In genomic region chr14:92914087-92914656, GRCh38 we compare ENCODE assay signal across 10 cellular contexts. TPM values are rescaled to one million over a fixed set of nuclear protein-coding genes. Genes with fewer than 3 reads are reported as not detected.
DNase-seq lines count a peak whose midpoint lies in the region; ATAC-seq and TF ChIP-seq lines count a peak whose summit lies in the region.
"Had no signal": no experiment of that assay in that cellular context is flagged by ENCODE, and none has a peak within 500 bp of the region (broad histone marks: within the 10 kb centered on the region; RNA-seq: fewer than 3 reads in every experiment).

No MANE protein-coding gene starts in this region.

- no peak overlapping the region for H2AFZ ChIP-seq in Karpas-422 (ENCODE audit: low read length)

- H3K4me3 Mint-ChIP-seq in CD4-positive, CD25-positive, alpha-beta regulatory T cell: no peak overlapping the region
- H3K4me3 Mint-ChIP-seq in activated T-helper 1 cell treated with anti-CD3 and anti-CD28 coated beads, Interleukin-12 subunit alpha, Interleukin-12 subunit beta, Interleukin-2, Interleukin-4 antibody, amounts not matched to agents 30 ng/mL and 10 ng/mL and 1 ng/mL, durations not matched to agents 14 hours and 24 hours and 36 hours: no peak overlapping the region
- H3K4me3 Mint-ChIP-seq: memory B cell had no signal

- no peak for TF ChIP-seq POLR2A in right lobe of liver (IDR thresholded peaks at IDR 0.05)

- no peak overlapping the region for H3K4me2 ChIP-seq in Karpas-422 (ENCODE audit: low read depth, low read length, poor library complexity, severe bottlenecking)

- H3K36me3 ChIP-seq in CD4-positive, CD25-positive, alpha-beta regulatory T cell (ENCODE audit: control insufficient read depth, insufficient read depth, low read length): no peaks in the 10 kb centered on the region
- H3K36me3 ChIP-seq in Karpas-422 (ENCODE audit: insufficient read depth, low read length) (no peaks in the 10 kb centered on the region), right lobe of liver (no peaks in the 10 kb centered on the region)

- H3K4me1 ChIP-seq in CD4-positive, CD25-positive, alpha-beta regulatory T cell (ENCODE audit: control insufficient read depth, insufficient read depth, low read length, poor library complexity, severe bottlenecking): no peaks in the 10 kb centered on the region
- H3K4me1 ChIP-seq in Karpas-422 (ENCODE audit: low read length) (no peaks in the 10 kb centered on the region), right lobe of liver (no peaks in the 10 kb centered on the region)

- H3K27me3 Mint-ChIP-seq in CD4-positive, CD25-positive, alpha-beta regulatory T cell: peaks cover 13% of the 10 kb centered on the region
- H3K27me3 Mint-ChIP-seq in activated T-helper 1 cell treated with anti-CD3 and anti-CD28 coated beads, Interleukin-12 subunit alpha, Interleukin-12 subunit beta, Interleukin-2, Interleukin-4 antibody, amounts not matched to agents 30 ng/mL and 10 ng/mL and 1 ng/mL, durations not matched to agents 14 hours and 24 hours and 36 hours (ENCODE audit: insufficient read depth): peaks cover 2% of the 10 kb centered on the region

- H3K27ac Mint-ChIP-seq in CD4-positive, CD25-positive, alpha-beta regulatory T cell: no peak overlapping the region
- no peak overlapping the region for H3K27ac Mint-ChIP-seq in activated T-helper 1 cell treated with anti-CD3 and anti-CD28 coated beads, Interleukin-12 subunit alpha, Interleukin-12 subunit beta, Interleukin-2, Interleukin-4 antibody, amounts not matched to agents 30 ng/mL and 10 ng/mL and 1 ng/mL, durations not matched to agents 14 hours and 24 hours and 36 hours
- H3K27ac Mint-ChIP-seq: memory B cell had no signal

- no peaks in the 10 kb centered on the region; the same call in 1 of the 2 replicates for H4K20me1 ChIP-seq in Karpas-422 (ENCODE audit: insufficient read depth, low read depth, low read length)

- DNase-seq in CD4-positive, CD25-positive, alpha-beta regulatory T cell: peak in 2 of 3 donors; percentile 27 to 29
- DNase-seq in Karpas-422 (peak; percentile 85), right lobe of liver (no peak), NCI-H1092 treated with DMSO at 0.1 percent for 48 hours (lab: John Stamatoyannopoulos, UW) (no peak), T-helper 1 cell (no peak), cortex of kidney (lab: John Stamatoyannopoulos, UW) (no peak)
- peak; percentile 7 for DNase-seq in activated T-helper 1 cell treated with anti-CD3 and anti-CD28 coated beads, Interleukin-12 subunit alpha, Interleukin-12 subunit beta, Interleukin-2, Interleukin-4 antibody, amounts not matched to agents 30 ng/mL and 10 ng/mL and 1 ng/mL, durations not matched to agents 14 hours and 24 hours and 36 hours (ENCODE audit: low spot score)

- TF ChIP-seq CTCF in right lobe of liver (IDR thresholded peaks at IDR 0.05): no peak

- H3K9me3 ChIP-seq in CD4-positive, CD25-positive, alpha-beta regulatory T cell (ENCODE audit: control insufficient read depth in 2 of 2, low read length in 2 of 2): no peaks in the 10 kb centered on the region
- H3K9me3 ChIP-seq in Karpas-422 (ENCODE audit: low read length) (no peaks in the 10 kb centered on the region), right lobe of liver (no peaks in the 10 kb centered on the region)

- no peaks in the 10 kb centered on the region for H3K9me2 ChIP-seq in Karpas-422 (replicated peaks; ENCODE audit: insufficient read depth, low read length)

- H3K4me1 Mint-ChIP-seq in CD4-positive, CD25-positive, alpha-beta regulatory T cell: peaks cover 0 to 3% (median 0%) of the 10 kb centered on the region in 4 donors
- no peaks in the 10 kb centered on the region for H3K4me1 Mint-ChIP-seq in activated T-helper 1 cell treated with anti-CD3 and anti-CD28 coated beads, Interleukin-12 subunit alpha, Interleukin-12 subunit beta, Interleukin-2, Interleukin-4 antibody, amounts not matched to agents 30 ng/mL and 10 ng/mL and 1 ng/mL, durations not matched to agents 14 hours and 24 hours and 36 hours (ENCODE audit: low read depth)
- H3K4me1 Mint-ChIP-seq: memory B cell had no signal

- H3K27me3 ChIP-seq in CD4-positive, CD25-positive, alpha-beta regulatory T cell (ENCODE audit: control insufficient read depth, insufficient read depth, low read length): no peaks in the 10 kb centered on the region
- H3K27me3 ChIP-seq in Karpas-422 (ENCODE audit: low read length): no peaks in the 10 kb centered on the region
- no peaks in the 10 kb centered on the region for H3K27me3 ChIP-seq in right lobe of liver

- no peak overlapping the region for H3K27ac ChIP-seq in CD4-positive, CD25-positive, alpha-beta regulatory T cell (ENCODE audit: insufficient read depth, low read length, poor library complexity, severe bottlenecking)
- H3K27ac ChIP-seq in Karpas-422 (ENCODE audit: low read length): no peak overlapping the region
- no peak overlapping the region for H3K27ac ChIP-seq in right lobe of liver

- ATAC-seq in CD4-positive, CD25-positive, alpha-beta regulatory T cell (ENCODE audit: low read depth in 2 of 2): no peak
- ATAC-seq in right lobe of liver: peak in 3 of 4 donors; percentile 46 to 58 (median 49)
- no peak for ATAC-seq in GM19351 (IDR thresholded peaks at IDR 0.05; ENCODE audit: unreplicated experiment)
- ATAC-seq: Panc1 had no signal

- no peaks in the 10 kb centered on the region for H3K79me2 ChIP-seq in Karpas-422 (ENCODE audit: low read length)

- no peaks in the 10 kb centered on the region for H3K36me3 Mint-ChIP-seq in CD4-positive, CD25-positive, alpha-beta regulatory T cell
- no peaks in the 10 kb centered on the region for H3K36me3 Mint-ChIP-seq in activated T-helper 1 cell treated with anti-CD3 and anti-CD28 coated beads, Interleukin-12 subunit alpha, Interleukin-12 subunit beta, Interleukin-2, Interleukin-4 antibody, amounts not matched to agents 30 ng/mL and 10 ng/mL and 1 ng/mL, durations not matched to agents 14 hours and 24 hours and 36 hours (ENCODE audit: low read depth)
- H3K36me3 Mint-ChIP-seq: memory B cell had no signal

- no peak overlapping the region for H3K9ac ChIP-seq in Karpas-422 (ENCODE audit: low read length)

- 5% methylated on average over 7 of the region's 7 CpGs for WGBS in right lobe of liver (ENCODE audit: insufficient coverage, low coverage, low lambda C conversion rate, missing lambda C conversion rate)

- peaks cover 0 to 3% (median 0%) of the 10 kb centered on the region in 7 donors for H3K9me3 Mint-ChIP-seq in CD4-positive, CD25-positive, alpha-beta regulatory T cell
- no peaks in the 10 kb centered on the region for H3K9me3 Mint-ChIP-seq in activated T-helper 1 cell treated with anti-CD3 and anti-CD28 coated beads, Interleukin-12 subunit alpha, Interleukin-12 subunit beta, Interleukin-2, Interleukin-4 antibody, amounts not matched to agents 30 ng/mL and 10 ng/mL and 1 ng/mL, durations not matched to agents 14 hours and 24 hours and 36 hours

- intact Hi-C loops in activated T-helper 1 cell treated with anti-CD3 and anti-CD28 coated beads, Interleukin-12 subunit alpha, Interleukin-12 subunit beta, Interleukin-2, Interleukin-4 antibody, amounts not matched to agents 30 ng/mL and 10 ng/mL and 1 ng/mL, durations not matched to agents 14 hours and 24 hours and 36 hours (cut with micrococcal nuclease): no loop called here
- intact Hi-C loops in right lobe of liver (cut with DNase I): no loop called here

- no peak overlapping the region for H3K4me3 ChIP-seq in CD4-positive, CD25-positive, alpha-beta regulatory T cell (ENCODE audit: low read depth, low read length)
- H3K4me3 ChIP-seq in Karpas-422 (ENCODE audit: low read length) (no peak overlapping the region), right lobe of liver (no peak overlapping the region)

RNA-seq across cellular contexts. Expression of gene CHGA, which starts 8.8 kb away (rescaled TPM):
- not detected for total RNA-seq in CD4-positive, CD25-positive, alpha-beta regulatory T cell
- polyA plus RNA-seq in CD4-positive, CD25-positive, alpha-beta regulatory T cell: under 1 TPM; 0.21 to 0.72 (median 0.33) TPM
- total RNA-seq in Karpas-422 (2014; rRNA removed; shearing (Covaris generic); ENCODE audit: low replicate concordance): not detected in 2 replicates
- total RNA-seq in activated T-helper 1 cell treated with anti-CD3 and anti-CD28 coated beads, Interleukin-12 subunit alpha, Interleukin-12 subunit beta, Interleukin-2, Interleukin-4 antibody, amounts not matched to agents 30 ng/mL and 10 ng/mL and 1 ng/mL, durations not matched to agents 14 hours and 24 hours and 36 hours: not detected in 2 replicates
- total RNA-seq in right lobe of liver: under 1 TPM in 2 of 6 experiments, not detected in 4; 0.18 to 0.25 TPM

Comparison
In these comparisons a context has a peak if more than half of its experiments do, and no peak if none do; other contexts are left out.
1. ATAC-seq: peak in right lobe of liver (3 of 4); none in CD4-positive, CD25-positive, alpha-beta regulatory T cell (0 of 2) and GM19351 (single experiment).
2. DNase-seq: peak in CD4-positive, CD25-positive, alpha-beta regulatory T cell (2 of 3), Karpas-422 (single experiment) and activated T-helper 1 cell treated with anti-CD3 and anti-CD28 coated beads, Interleukin-12 subunit alpha, Interleukin-12 subunit beta, Interleukin-2, Interleukin-4 antibody, amounts not matched to agents 30 ng/mL and 10 ng/mL and 1 ng/mL, durations not matched to agents 14 hours and 24 hours and 36 hours (single experiment); none in right lobe of liver (0 of 3), NCI-H1092 treated with DMSO at 0.1 percent for 48 hours (single experiment), T-helper 1 cell (0 of 5) and cortex of kidney (single experiment).